Comparison of ENCODE assay signal across 12 cellular contexts in the genomic region with DNA sequence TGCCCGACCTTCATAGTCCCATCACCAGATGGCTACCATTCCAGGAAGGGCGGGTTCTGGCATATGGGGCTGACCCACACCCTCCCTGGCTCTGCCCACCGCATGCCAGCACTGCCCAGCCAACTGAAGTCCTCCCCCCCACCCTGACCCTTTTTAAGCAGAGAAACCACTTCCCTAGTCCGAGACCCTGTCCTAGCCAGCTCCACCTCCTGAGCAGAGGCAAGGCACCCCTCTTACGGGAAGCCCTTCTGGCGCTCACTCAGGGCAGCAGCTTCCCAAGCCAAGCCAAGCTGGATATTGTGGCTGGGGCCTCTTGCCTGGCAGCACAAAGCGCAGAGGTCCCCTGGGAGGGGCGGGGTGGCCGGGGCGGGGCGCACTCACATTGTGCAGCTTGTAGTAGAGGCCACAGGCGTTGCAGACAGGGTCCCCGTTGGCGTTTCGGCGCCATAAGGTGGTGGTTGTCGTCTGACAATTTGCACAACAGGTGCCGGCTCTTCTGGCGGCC. TPM values are rescaled to one million over a fixed set of nuclear protein-coding genes. Genes with fewer than 3 reads are reported as not detected.
DNase-seq lines count a peak whose midpoint lies in the region; ATAC-seq, FAIRE-seq and TF ChIP-seq lines count a peak whose summit lies in the region.
"Had no signal": no experiment of that assay in that cellular context is flagged by ENCODE, and none has a peak within 500 bp of the region (broad histone marks: within the 10 kb centered on the region; RNA-seq: fewer than 3 reads in every experiment).

No MANE protein-coding gene starts in this region.

- no peak for FAIRE-seq in astrocyte (lab: Jason Lieb, UNC)

- H3K4me1 ChIP-seq in Karpas-422 (ENCODE audit: low read length) (no peaks in the 10 kb centered on the region), astrocyte (ENCODE audit: insufficient read depth, low read length) (peaks cover 26% of the 10 kb centered on the region), right atrium auricular region (peaks cover 0 to 52% of the 10 kb centered on the region in 2 donors), upper lobe of left lung (peaks cover 20 to 35% (median 27%) of the 10 kb centered on the region in 4 donors), breast epithelium (peaks cover 0 to under 1% of the 10 kb centered on the region in 2 donors)

- H3K27ac ChIP-seq in Karpas-422 (ENCODE audit: low read length) (no peak overlapping the region), astrocyte (ENCODE audit: low read depth, low read length) (no peak overlapping the region), right atrium auricular region (peak overlapping the region in 1 of 2 donors; percentile 41), upper lobe of left lung (peak overlapping the region; percentile 53 to 94 (median 90)), breast epithelium (peak overlapping the region in 1 of 2 donors; percentile 30)

- TF ChIP-seq EP300 in upper lobe of left lung (IDR thresholded peaks at IDR 0.05): no peak

- no peak overlapping the region for H3K27ac Mint-ChIP-seq in astrocyte (ENCODE audit: unreplicated experiment)
- H3K27ac Mint-ChIP-seq: activated naive CD8-positive, alpha-beta T cell treated with anti-CD3 and anti-CD28 coated beads, Interleukin-2, amount 50 U/mL, for 24 hours; dendritic cell treated with granulocyte-macrophage colony-stimulating factor and Interleukin-4, amounts not matched to agents 40 ng/mL and 50 ng/mL, for 4 days had no signal

- H4K20me1 ChIP-seq in Karpas-422 (ENCODE audit: insufficient read depth, low read depth, low read length) (no peaks in the 10 kb centered on the region), astrocyte (ENCODE audit: insufficient read depth, low read length) (peaks cover 14% of the 10 kb centered on the region)

- WGBS in upper lobe of left lung, 2 donors: 30% methylated on average over 6 of the region's 19 CpGs; no CpG with 5 or more reads in 1 of the 2 donors

- peaks cover 21% of the 10 kb centered on the region for H3K4me1 Mint-ChIP-seq in astrocyte (ENCODE audit: low read depth, unreplicated experiment)

- H2AFZ ChIP-seq in Karpas-422 (ENCODE audit: low read length): no peak overlapping the region
- H2AFZ ChIP-seq in astrocyte (ENCODE audit: low read depth, low read length): no peak overlapping the region

- no peaks in the 10 kb centered on the region for H3K36me3 ChIP-seq in Karpas-422 (ENCODE audit: insufficient read depth, low read length)
- no peaks in the 10 kb centered on the region for H3K36me3 ChIP-seq in astrocyte (ENCODE audit: insufficient read depth, low read length)
- H3K36me3 ChIP-seq in right atrium auricular region: no peaks in the 10 kb centered on the region
- H3K36me3 ChIP-seq in upper lobe of left lung: peaks cover 0 to 48% (median 3%) of the 10 kb centered on the region in 4 donors
- no peaks in the 10 kb centered on the region for H3K36me3 ChIP-seq in breast epithelium

- peaks cover 75% of the 10 kb centered on the region for H3K27me3 Mint-ChIP-seq in astrocyte (ENCODE audit: low read depth, unreplicated experiment)

- H3K9me3 Mint-ChIP-seq in astrocyte (ENCODE audit: unreplicated experiment): peaks cover 11% of the 10 kb centered on the region
- H3K9me3 Mint-ChIP-seq: activated naive CD8-positive, alpha-beta T cell treated with anti-CD3 and anti-CD28 coated beads, Interleukin-2, amount 50 U/mL, for 24 hours; dendritic cell treated with granulocyte-macrophage colony-stimulating factor and Interleukin-4, amounts not matched to agents 40 ng/mL and 50 ng/mL, for 4 days; nephron had no signal

- H3K4me3 Mint-ChIP-seq in astrocyte (ENCODE audit: unreplicated experiment): no peak overlapping the region
- H3K4me3 Mint-ChIP-seq: activated naive CD8-positive, alpha-beta T cell treated with anti-CD3 and anti-CD28 coated beads, Interleukin-2, amount 50 U/mL, for 24 hours; dendritic cell treated with granulocyte-macrophage colony-stimulating factor and Interleukin-4, amounts not matched to agents 40 ng/mL and 50 ng/mL, for 4 days had no signal

- H3K36me3 Mint-ChIP-seq in astrocyte (ENCODE audit: low read depth, unreplicated experiment): no peaks in the 10 kb centered on the region

- TF ChIP-seq POLR2A in upper lobe of left lung (IDR thresholded peaks at IDR 0.05) (no peak), breast epithelium (IDR thresholded peaks at IDR 0.05) (no peak)

- no peaks in the 10 kb centered on the region for H3K9me2 ChIP-seq in Karpas-422 (replicated peaks; ENCODE audit: insufficient read depth, low read length)

- intact Hi-C loops in breast epithelium (cut with DNase I; ENCODE audit: low total_unique reads): loop anchor here (10.0 kb wide), 1 partner anchor 397 kb away; no protein-coding TSS in a partner anchor

- H3K79me2 ChIP-seq in Karpas-422 (ENCODE audit: low read length) (no peaks in the 10 kb centered on the region), astrocyte (ENCODE audit: insufficient read depth, low read length) (peaks cover 4% of the 10 kb centered on the region)

- no peak overlapping the region for H3K4me2 ChIP-seq in Karpas-422 (ENCODE audit: low read depth, low read length, poor library complexity, severe bottlenecking)
- H3K4me2 ChIP-seq in astrocyte (ENCODE audit: low read length): peak overlapping the region; percentile 68

- H3K9me3 ChIP-seq in Karpas-422 (ENCODE audit: low read length) (no peaks in the 10 kb centered on the region), astrocyte (ENCODE audit: insufficient read depth, low read depth, low read length) (no peaks in the 10 kb centered on the region), right atrium auricular region (no peaks in the 10 kb centered on the region), upper lobe of left lung (no peaks in the 10 kb centered on the region), breast epithelium (no peaks in the 10 kb centered on the region)

- no peak overlapping the region for H3K9ac ChIP-seq in Karpas-422 (ENCODE audit: low read length)
- H3K9ac ChIP-seq in astrocyte (ENCODE audit: low read length): no peak overlapping the region

- no peaks in the 10 kb centered on the region for H3K27me3 ChIP-seq in Karpas-422 (ENCODE audit: low read length)
- H3K27me3 ChIP-seq in astrocyte (ENCODE audit: insufficient read depth, low read length): peaks cover 61% of the 10 kb centered on the region
- peaks cover 13 to 31% of the 10 kb centered on the region in 2 donors for H3K27me3 ChIP-seq in right atrium auricular region
- peaks cover 0 to 52% (median 24%) of the 10 kb centered on the region in 4 donors for H3K27me3 ChIP-seq in upper lobe of left lung
- H3K27me3 ChIP-seq in breast epithelium: peaks cover 5 to 73% of the 10 kb centered on the region in 2 donors

- DNase-seq in Karpas-422 (peak; percentile 52), astrocyte (ENCODE audit: low read depth) (no peak), right atrium auricular region (ENCODE audit: low spot score) (peak; percentile 77), upper lobe of left lung (peak in 1 of 2 donors; percentile 85), breast epithelium (ENCODE audit: low spot score in 2 of 2) (no peak), iPS-NIHi7 (ENCODE audit: extremely low spot score) (no peak), left lobe of liver (ENCODE audit: low spot score) (no peak)
- DNase-seq: activated naive CD8-positive, alpha-beta T cell treated with anti-CD3 and anti-CD28 coated beads, Interleukin-2, amount 50 U/mL, for 24 hours; foreskin melanocyte had no signal

- TF ChIP-seq CTCF in astrocyte (IDR thresholded peaks at IDR 0.05; ENCODE audit: insufficient read depth, low read depth, low read length) (no peak), right atrium auricular region (IDR thresholded peaks at IDR 0.05) (no peak), upper lobe of left lung (IDR thresholded peaks at IDR 0.05) (no peak), breast epithelium (IDR thresholded peaks at IDR 0.05) (no peak)

- ATAC-seq in upper lobe of left lung (ENCODE audit: low FRiP score in 2 of 2): no peak
- no peak for ATAC-seq in left lobe of liver
- ATAC-seq: activated naive CD8-positive, alpha-beta T cell treated with anti-CD3 and anti-CD28 coated beads, Interleukin-2, amount 50 U/mL, for 24 hours had no signal

- H3K4me3 ChIP-seq in Karpas-422 (ENCODE audit: low read length): no peak overlapping the region
- no peak overlapping the region for H3K4me3 ChIP-seq in astrocyte (ENCODE audit: insufficient read depth, low read depth, low read length)
- no peak overlapping the region for H3K4me3 ChIP-seq in right atrium auricular region
- H3K4me3 ChIP-seq in upper lobe of left lung: peak overlapping the region in 2 of 4 donors; percentile 63 to 69
- no peak overlapping the region for H3K4me3 ChIP-seq in breast epithelium

RNA-seq across cellular contexts. Expression of a gene that starts 11.5 kb away (rescaled TPM):
- not detected in 2 replicates for total RNA-seq in Karpas-422 (2014; rRNA removed; shearing (Covaris generic); ENCODE audit: low replicate concordance)
- total RNA-seq in astrocyte (0.58 and 1.7 TPM in 2 replicates), right atrium auricular region (10 to 100 TPM; 17.7 to 26.1 TPM), upper lobe of left lung (10 to 100 TPM; 17.8 to 97.0 (median 63.0) TPM), breast epithelium (10 to 100 TPM in 1 of 3 donors, 1 to 10 TPM in 2; 6.0 to 14.4 (median 6.6) TPM), left lobe of liver (1.3 TPM)

RNA-seq across cellular contexts. Expression of a gene that starts 14.8 kb away (rescaled TPM):
- total RNA-seq in Karpas-422 (2014; rRNA removed; shearing (Covaris generic); ENCODE audit: low replicate concordance): not detected in 2 replicates
- total RNA-seq in astrocyte (not detected in 2 replicates), right atrium auricular region (not detected), upper lobe of left lung (not detected), breast epithelium (not detected), left lobe of liver (not detected)
- total RNA-seq: skeletal muscle tissue had no signal

Comparison
In these comparisons a context has a peak if more than half of its experiments do, and no peak if none do; other contexts are left out.
1. DNase-seq: peak in Karpas-422 (single experiment) and right atrium auricular region (single experiment); none in astrocyte (single experiment), breast epithelium (0 of 2), iPS-NIHi7 (single experiment) and left lobe of liver (single experiment).
2. H3K27ac ChIP-seq: peak in upper lobe of left lung (4 of 4); none in Karpas-422 (single experiment) and astrocyte (single experiment).